Comparison of ENCODE assay signal across 26 cellular contexts in genomic region chr19:464146-464545, GRCh38. TPM values are rescaled to one million over a fixed set of nuclear protein-coding genes. Genes with fewer than 3 reads are reported as not detected.
"Had no signal": no experiment of that assay in that cellular context is flagged by ENCODE, and none has a peak within 500 bp of the region (broad histone marks: within the 10 kb centered on the region; RNA-seq: fewer than 3 reads in every experiment).

No MANE protein-coding gene starts in this region.

- H3K36me3 ChIP-seq: colonic mucosa, esophagus muscularis mucosa, gastroesophageal sphincter, heart right ventricle, left lung, lower lobe of right lung had no signal

- H3K4me1 ChIP-seq: colonic mucosa, foreskin keratinocyte had no signal

- H3K27me3 ChIP-seq: colonic mucosa had no signal

- FAIRE-seq: endothelial cell of umbilical vein, frontal cortex, islet of Langerhans, keratinocyte had no signal

- H3K36me3 Mint-ChIP-seq: mesothelial cell of epicardium had no signal

- DNase-seq: cerebellar nuclear complex; colonic mucosa; cortex of kidney; effector CD8-positive, alpha-beta T cell; effector memory CD8-positive, alpha-beta T cell; foreskin keratinocyte; heart right ventricle; hippocampal formation; left cardiac atrium; left ventricle myocardium superior; lower lobe of right lung; mesenchymal stem cell; mucosa of descending colon had no signal

- H3K4me3 ChIP-seq: colonic mucosa, esophagus muscularis mucosa, gastroesophageal sphincter, heart right ventricle, left lung, lower lobe of right lung, mucosa of descending colon had no signal

- ATAC-seq: effector memory CD8-positive, alpha-beta T cell; foreskin keratinocyte; gastroesophageal sphincter; left cardiac atrium; left lung; left ventricle myocardium superior; lower lobe of right lung; mucosa of descending colon had no signal

- H3K27ac Mint-ChIP-seq: dendritic cell treated with granulocyte-macrophage colony-stimulating factor and Interleukin-4, amounts not matched to agents 40 ng/mL and 50 ng/mL, for 4 days; effector memory CD8-positive, alpha-beta T cell; mesothelial cell of epicardium had no signal

- H3K27ac ChIP-seq: colonic mucosa, esophagus muscularis mucosa, foreskin keratinocyte, gastroesophageal sphincter, heart right ventricle, left lung, lower lobe of right lung had no signal

- H3K9me3 ChIP-seq: colonic mucosa, esophagus muscularis mucosa, gastroesophageal sphincter, heart right ventricle, left lung, lower lobe of right lung, mucosa of descending colon had no signal

- H3K4me3 Mint-ChIP-seq: dendritic cell treated with granulocyte-macrophage colony-stimulating factor and Interleukin-4, amounts not matched to agents 40 ng/mL and 50 ng/mL, for 4 days; effector memory CD8-positive, alpha-beta T cell; mesothelial cell of epicardium had no signal

RNA-seq across cellular contexts. Expression of gene MADCAM1, which starts 32.1 kb away (rescaled TPM):
- total RNA-seq: dermis microvascular lymphatic vessel endothelial cell had no signal
- polyA plus RNA-seq: fibroblast of lung had no signal

RNA-seq across cellular contexts. Expression of gene C2CD4C, which starts 55.2 kb away (rescaled TPM):
- total RNA-seq: fibroblast of villous mesenchyme, kidney epithelial cell had no signal
- polyA plus RNA-seq: fibroblast of lung had no signal
